Comparison of ENCODE assay signal across 8 cellular contexts in genomic region chr17:67245694-67246397, GRCh38. TPM values are rescaled to one million over a fixed set of nuclear protein-coding genes. Genes with fewer than 3 reads are reported as not detected.
DNase-seq lines count a peak whose midpoint lies in the region; ATAC-seq, FAIRE-seq and TF ChIP-seq lines count a peak whose summit lies in the region.

No MANE protein-coding gene starts in this region.

- H3K36me3 Mint-ChIP-seq in activated T-helper 17 cell treated with anti-CD3 and anti-CD28 coated beads, Interleukin-2, amount 50 U/mL, for 72 hours (ENCODE audit: low read depth) = peaks cover 35% of the 10 kb centered on the region

- no peaks in the 10 kb centered on the region for H3K9me3 Mint-ChIP-seq in activated T-helper 17 cell treated with anti-CD3 and anti-CD28 coated beads, Interleukin-2, amount 50 U/mL, for 72 hours

- peaks cover 30% of the 10 kb centered on the region for H3K27me3 ChIP-seq in neutrophil

- peaks cover 22 to 27% of the 10 kb centered on the region in 2 experiments for H3K4me1 ChIP-seq in neutrophil (ENCODE audit: control insufficient read depth in 1 of 2, insufficient read depth in 1 of 2, low read depth in 1 of 2, low read length in 1 of 2)

- peak overlapping the region; percentile 77 for H3K27ac Mint-ChIP-seq in activated T-helper 17 cell treated with anti-CD3 and anti-CD28 coated beads, Interleukin-2, amount 50 U/mL, for 72 hours

- no peak overlapping the region for H3K27ac ChIP-seq in neutrophil

- DNase-seq in GM03348 (ENCODE audit: low spot score) (peak; percentile 45), NCI-H2227 (lab: John Stamatoyannopoulos, UW; ENCODE audit: unreplicated experiment) (peak; percentile 43), foreskin fibroblast (peak in 1 of 2 donors; percentile 45), COLO829 (ENCODE audit: low spot score) (no peak), H54 (ENCODE audit: insufficient read length, low spot score) (no peak)

- H3K9me3 ChIP-seq in neutrophil = no peaks in the 10 kb centered on the region

- TF ChIP-seq CTCF in foreskin fibroblast (IDR thresholded peaks at IDR 0.05; ENCODE audit: low read depth, low read length) (no peak), neutrophil (IDR thresholded peaks at IDR 0.05) (no peak)

- H3K36me3 ChIP-seq in neutrophil = peaks cover 10% of the 10 kb centered on the region

- peak overlapping the region; percentile 80 for H3K4me3 Mint-ChIP-seq in activated T-helper 17 cell treated with anti-CD3 and anti-CD28 coated beads, Interleukin-2, amount 50 U/mL, for 72 hours

- peak; percentile 28 for ATAC-seq in activated T-helper 17 cell treated with anti-CD3 and anti-CD28 coated beads, Interleukin-2, amount 50 U/mL, for 72 hours (replicated peaks)
- no peak for ATAC-seq in GM18505 (IDR thresholded peaks at IDR 0.05; ENCODE audit: unreplicated experiment)

- no peaks in the 10 kb centered on the region for H3K27me3 Mint-ChIP-seq in activated T-helper 17 cell treated with anti-CD3 and anti-CD28 coated beads, Interleukin-2, amount 50 U/mL, for 72 hours

- no peak for FAIRE-seq in H54 (lab: Jason Lieb, UNC)

- H3K4me3 ChIP-seq in foreskin fibroblast (ENCODE audit: low read depth in 1 of 2, low read length in 2 of 2) = peak overlapping the region; percentile 70 to 90
- peak overlapping the region; percentile 87 to 93 for H3K4me3 ChIP-seq in neutrophil (ENCODE audit: low read depth in 1 of 2, low read length in 1 of 2)

- H3K4me1 Mint-ChIP-seq in activated T-helper 17 cell treated with anti-CD3 and anti-CD28 coated beads, Interleukin-2, amount 50 U/mL, for 72 hours = peaks cover 38% of the 10 kb centered on the region

- TF ChIP-seq POLR2A in GM18505 (IDR thresholded peaks at IDR 0.05; ENCODE audit: borderline replicate concordance, extremely low read depth, insufficient read depth, insufficient read length) (no peak), H54 (IDR thresholded peaks at IDR 0.05; ENCODE audit: low read depth, low read length) (no peak)

RNA-seq across cellular contexts. Expression of gene HELZ, which starts 0.8 kb away (rescaled TPM):
- total RNA-seq in activated T-helper 17 cell treated with anti-CD3 and anti-CD28 coated beads, Interleukin-2, amount 50 U/mL, for 72 hours = 100 to 1,000 TPM in 1 of 2 donors, 10 to 100 TPM in 1; 81.9 to 117 TPM

Comparison
In these comparisons a context has a peak if more than half of its experiments do, and no peak if none do; other contexts are left out.
1. DNase-seq: peak in GM03348 (single experiment) and NCI-H2227 (single experiment); none in COLO829 (single experiment) and H54 (single experiment).